22 cellular contexts compared by ENCODE assay signal in the genomic region with DNA sequence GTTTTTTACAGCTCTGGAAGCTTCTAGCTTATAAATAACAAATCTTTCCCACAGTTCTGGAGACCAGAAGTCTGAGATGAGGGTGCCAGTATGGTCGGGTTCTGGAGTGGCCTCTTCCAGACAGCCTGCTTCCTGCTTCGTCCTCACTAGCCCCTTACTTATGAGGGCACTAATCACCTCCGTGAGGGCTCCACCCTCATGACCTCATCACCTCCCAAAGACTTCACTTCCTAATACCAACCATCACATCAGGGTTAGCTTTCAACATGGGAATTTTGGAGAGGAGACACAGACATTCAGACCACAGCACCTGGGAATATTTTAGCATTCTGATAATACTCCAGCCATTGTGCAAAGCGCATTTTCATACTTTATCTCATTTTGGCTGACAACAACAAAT.
DNase-seq lines count a peak whose midpoint lies in the region; ATAC-seq, FAIRE-seq and TF ChIP-seq lines count a peak whose summit lies in the region.
"Had no signal": no experiment of that assay in that cellular context is flagged by ENCODE, and none has a peak within 500 bp of the region (broad histone marks: within the 10 kb centered on the region; RNA-seq: fewer than 3 reads in every experiment).

No MANE protein-coding gene starts in this region.

- H3K36me3 ChIP-seq in Panc1 (ENCODE audit: control insufficient read depth, insufficient read depth, low read length) (no peaks in the 10 kb centered on the region), K562 (ENCODE audit: control insufficient read depth, insufficient read depth, low read length) (no peaks in the 10 kb centered on the region), trophoblast cell (ENCODE audit: control insufficient read depth in 1 of 2, insufficient read depth in 2 of 2, low read length in 2 of 2) (no peaks in the 10 kb centered on the region)
- H3K36me3 ChIP-seq in effector memory CD4-positive, alpha-beta T cell (ENCODE audit: control insufficient read depth, insufficient read depth, low read length), result no peaks in the 10 kb centered on the region
- H3K36me3 ChIP-seq: BE2C, BLaER1 had no signal

- H3K9me3 Mint-ChIP-seq in chondrocyte (ENCODE audit: low read depth), result peaks cover 2% of the 10 kb centered on the region

- TF ChIP-seq CTCF in Panc1 (IDR thresholded peaks at IDR 0.05) (no peak), K562 (IDR thresholded peaks at IDR 0.05 in 2 of 3, conservative IDR thresholded peaks at IDR 0.05 in 1 of 3; ENCODE audit: insufficient read depth in 2 of 3, low read depth in 1 of 3, low read length in 3 of 3) (no peak), chondrocyte (IDR thresholded peaks at IDR 0.05) (no peak)

- H4K20me1 ChIP-seq in K562 (replicated peaks; ENCODE audit: control insufficient read depth, insufficient read depth, low read length), result no peaks in the 10 kb centered on the region
- H4K20me1 ChIP-seq: BLaER1 had no signal

- H3K9me3 ChIP-seq in Panc1 (ENCODE audit: control insufficient read depth, insufficient read depth, low read depth, low read length) (no peaks in the 10 kb centered on the region), K562 (replicated peaks; ENCODE audit: control insufficient read depth, insufficient read depth, low read depth, low read length) (no peaks in the 10 kb centered on the region), trophoblast cell (ENCODE audit: insufficient read depth, low read depth, low read length) (no peaks in the 10 kb centered on the region)
- no peaks in the 10 kb centered on the region for H3K9me3 ChIP-seq in effector memory CD4-positive, alpha-beta T cell (ENCODE audit: control insufficient read depth, low read length)
- H3K9me3 ChIP-seq: BE2C, Caco-2 had no signal

- no peaks in the 10 kb centered on the region for H3K4me1 Mint-ChIP-seq in chondrocyte (ENCODE audit: low read depth)

- no peak overlapping the region for H3K4me3 ChIP-seq in Panc1 (ENCODE audit: low read depth in 2 of 2, low read length in 2 of 2)
- H3K4me3 ChIP-seq in K562, result no peak overlapping the region
- no peak overlapping the region for H3K4me3 ChIP-seq in trophoblast cell (ENCODE audit: low read depth, low read length)
- H3K4me3 ChIP-seq in effector memory CD4-positive, alpha-beta T cell (ENCODE audit: insufficient read depth, low read depth, low read length, poor library complexity, severe bottlenecking), result no peak overlapping the region
- H3K4me3 ChIP-seq: BLaER1 had no signal

- H3K27me3 ChIP-seq in Panc1 (ENCODE audit: control insufficient read depth, insufficient read depth, low read length) (no peaks in the 10 kb centered on the region), K562 (ENCODE audit: control insufficient read depth in 2 of 2, insufficient read depth in 2 of 2, low read length in 2 of 2) (peaks cover 4 to 18% of the 10 kb centered on the region in 2 experiments; a peak in 3 of 5 replicates), trophoblast cell (ENCODE audit: insufficient read depth, low read length) (no peaks in the 10 kb centered on the region)
- no peaks in the 10 kb centered on the region for H3K27me3 ChIP-seq in effector memory CD4-positive, alpha-beta T cell (replicated peaks; ENCODE audit: control insufficient read depth, insufficient read depth, low read length, poor library complexity, severe bottlenecking)
- H3K27me3 ChIP-seq: BE2C, BLaER1 had no signal

- H2AFZ ChIP-seq in K562 (ENCODE audit: low read depth, low read length), result no peak overlapping the region
- H2AFZ ChIP-seq in trophoblast cell (ENCODE audit: insufficient read depth, low read length, poor library complexity), result no peak overlapping the region

- no peak overlapping the region for H3K4ac ChIP-seq in trophoblast cell (ENCODE audit: low read depth, low read length)

- TF ChIP-seq RAD21 in K562 (CRISPR knock-in tag; conservative IDR thresholded peaks at IDR 0.05 in 1 of 2, IDR thresholded peaks at IDR 0.05 in 1 of 2), result no peak

- CTCF ChIA-PET in Panc1 (lab: Charles Lee) (interaction anchor here (0.7 kb wide), 1 partner anchor 221 kb away, joined by 3 read pairs; no protein-coding TSS in a partner anchor), K562 (lab: Yijun Ruan, JAX; ENCODE audit: low intra/inter-chr PET ratio) (no interaction called here)

- H2BK5ac ChIP-seq in trophoblast cell (ENCODE audit: low read depth, low read length, poor library complexity), result no peak overlapping the region

- intact Hi-C loops in Panc1 (cut with micrococcal nuclease; ENCODE audit: unreplicated experiment), result no loop called here
- intact Hi-C loops in K562 (cut with micrococcal nuclease), result no loop called here

- no peak overlapping the region for H3K18ac ChIP-seq in trophoblast cell (ENCODE audit: low read length)

- no peak overlapping the region for H3K27ac Mint-ChIP-seq in chondrocyte (ENCODE audit: unreplicated experiment)
- H3K27ac Mint-ChIP-seq: CD4-positive, alpha-beta memory T cell; CD4-positive, CD25-positive, alpha-beta regulatory T cell had no signal

- no peak overlapping the region for H2BK120ac ChIP-seq in trophoblast cell (ENCODE audit: insufficient read depth, low read length, poor library complexity)

- no peak overlapping the region for H2BK12ac ChIP-seq in trophoblast cell (ENCODE audit: low read length)

- peaks cover 1% of the 10 kb centered on the region for H3K36me3 Mint-ChIP-seq in chondrocyte (ENCODE audit: low read depth)
- H3K36me3 Mint-ChIP-seq: CD4-positive, alpha-beta memory T cell; CD4-positive, CD25-positive, alpha-beta regulatory T cell had no signal

- TF ChIP-seq EP300 in K562 (IDR thresholded peaks at IDR 0.05; ENCODE audit: low read length), result no peak

- H3K79me1 ChIP-seq in trophoblast cell (ENCODE audit: low read length), result no peaks in the 10 kb centered on the region

- peaks cover 11% of the 10 kb centered on the region for H3K4me1 ChIP-seq in Panc1 (ENCODE audit: control insufficient read depth, insufficient read depth, low read length)
- peaks cover 4% of the 10 kb centered on the region in 2 experiments; a peak in 2 of 5 replicates for H3K4me1 ChIP-seq in K562 (replicated peaks in 1 of 2; ENCODE audit: control insufficient read depth in 2 of 2, insufficient read depth in 2 of 2, low read length in 2 of 2)
- H3K4me1 ChIP-seq in trophoblast cell (ENCODE audit: control insufficient read depth in 1 of 2, insufficient read depth in 2 of 2, low read length in 2 of 2), result no peaks in the 10 kb centered on the region
- H3K4me1 ChIP-seq in effector memory CD4-positive, alpha-beta T cell (ENCODE audit: control insufficient read depth, insufficient read depth, low read length, poor library complexity, severe bottlenecking), result peaks cover 4% of the 10 kb centered on the region
- H3K4me1 ChIP-seq: BE2C, Caco-2 had no signal

- H2AK5ac ChIP-seq in trophoblast cell (ENCODE audit: low read length), result no peak overlapping the region

- WGBS in K562 (ENCODE audit: insufficient coverage, low coverage, missing lambda C conversion rate), result 18% methylated on average over 4 of the region's 4 CpGs
- no CpG with 5 or more reads among the region's 4 CpGs for WGBS in trophoblast cell (ENCODE audit: extremely low coverage, insufficient coverage, insufficient read length)

- H4K12ac ChIP-seq in trophoblast cell (ENCODE audit: low read depth, low read length), result no peak overlapping the region

- H3K4me2 ChIP-seq in K562 (ENCODE audit: insufficient read depth, low read length) (no peak overlapping the region), trophoblast cell (ENCODE audit: low read length) (no peak overlapping the region)
- H3K4me2 ChIP-seq: BLaER1 had no signal

- POLR2A ChIA-PET in Panc1 (lab: Charles Lee) (no interaction called here), K562 (lab: Yijun Ruan, JAX) (no interaction called here)

- no peak for DNase-seq in Panc1 (ENCODE audit: low read depth, low spot score)
- no peak for DNase-seq in K562 (ENCODE audit: extremely low read depth in 1 of 4, low spot score in 3 of 4)
- DNase-seq in trophoblast cell, result peak; percentile 98
- DNase-seq in chondrocyte (ENCODE audit: low spot score), result no peak
- no peak for DNase-seq in effector memory CD4-positive, alpha-beta T cell
- DNase-seq: 8988T; ACHN; BE2C; C1 segment of cervical spinal cord; Caco-2; Calu3; CD4-positive, alpha-beta memory T cell; CD4-positive, CD25-positive, alpha-beta regulatory T cell; DMS79 treated with DMSO at 0.1 percent for 48 hours; GF-D8 had no signal

- peaks cover 8% of the 10 kb centered on the region for H3K27me3 Mint-ChIP-seq in chondrocyte (ENCODE audit: low read depth)

- H3K79me2 ChIP-seq in K562 (ENCODE audit: control insufficient read depth, insufficient read depth, low read length), result no peaks in the 10 kb centered on the region
- H3K79me2 ChIP-seq in trophoblast cell (ENCODE audit: control insufficient read depth, insufficient read depth, low read length, poor library complexity), result no peaks in the 10 kb centered on the region

- no peaks in the 10 kb centered on the region for H3K9me1 ChIP-seq in K562 (ENCODE audit: control insufficient read depth, insufficient read depth, low read length)

- FAIRE-seq in K562 (lab: Jason Lieb, UNC), result no peak
- FAIRE-seq: A204.1, D721Med, G401.6, GM12891, GM19239 had no signal

- BruUV-seq in Panc1 (replicated peaks; lab: Mats Ljungman, UMichigan) (no TSS peak), K562 (replicated peaks; lab: Mats Ljungman, UMichigan) (no TSS peak)

- H3K23ac ChIP-seq in trophoblast cell (ENCODE audit: low read length), result no peak overlapping the region

- peak overlapping the region; percentile 12 for H3K27ac ChIP-seq in Panc1 (ENCODE audit: low read length)
- H3K27ac ChIP-seq in K562 (ENCODE audit: extremely low read depth, low read depth, low read length), result no peak overlapping the region
- no peak overlapping the region for H3K27ac ChIP-seq in trophoblast cell (ENCODE audit: low read depth, low read length)
- H3K27ac ChIP-seq in effector memory CD4-positive, alpha-beta T cell (ENCODE audit: insufficient read depth, low read length, poor library complexity, severe bottlenecking), result no peak overlapping the region
- H3K27ac ChIP-seq: BLaER1 had no signal

- no peak overlapping the region for H3K14ac ChIP-seq in trophoblast cell (ENCODE audit: low read length)

- H4K8ac ChIP-seq in trophoblast cell (ENCODE audit: low read depth, low read length), result no peak overlapping the region

- no peak overlapping the region for H3K4me3 Mint-ChIP-seq in chondrocyte (ENCODE audit: unreplicated experiment)
- H3K4me3 Mint-ChIP-seq: CD14-positive monocyte; CD4-positive, alpha-beta memory T cell; CD4-positive, CD25-positive, alpha-beta regulatory T cell had no signal

- ATAC-seq in Panc1, result no peak
- peak; percentile 31; the same call in 1 of the 3 replicates for ATAC-seq in K562

- in situ Hi-C loops in Panc1 (cut with HindIII; ENCODE audit: low pct_unique_long_range_greater_than_20kb, low sequenced_read_pairs) (no loop called here), K562 (cut with MboI) (no loop called here)

- no peak overlapping the region for H4K91ac ChIP-seq in trophoblast cell (ENCODE audit: low read depth, low read length)

- TF ChIP-seq POLR2A in K562 (conservative IDR thresholded peaks at IDR 0.05), result no peak

- H3K9ac ChIP-seq in K562 (ENCODE audit: insufficient read depth in 1 of 2, low read depth in 2 of 2, low read length in 2 of 2) (no peak overlapping the region), trophoblast cell (ENCODE audit: low read length) (no peak overlapping the region)
- H3K9ac ChIP-seq: BLaER1 had no signal

TF ChIP-seq in K562, 482 proteins besides CTCF, POLR2A, EP300 and RAD21 (continues in another document):
- TF ChIP-seq JUN (IDR thresholded peaks at IDR 0.05; ENCODE audit: borderline replicate concordance, low read depth, low read length), result 0 out of 2 replicates have a peak, but pooled peaks have one; percentile 22
- TF ChIP-seq JUN (CRISPR knock-in tag; IDR thresholded peaks at IDR 0.05; ENCODE audit: borderline replicate concordance), result no peak

Comparison
In these comparisons a context has a peak if more than half of its experiments do, and no peak if none do; other contexts are left out.
1. DNase-seq: peak in trophoblast cell (2 of 2); none in Panc1 (single experiment), K562 (0 of 4), chondrocyte (single experiment) and effector memory CD4-positive, alpha-beta T cell (0 of 3).